ENCODE assay signal across 1 cellular context in genomic region chr19:12881172-12881808, GRCh38.
TF ChIP-seq lines count a peak whose summit lies in the region.

A gene with protein sequence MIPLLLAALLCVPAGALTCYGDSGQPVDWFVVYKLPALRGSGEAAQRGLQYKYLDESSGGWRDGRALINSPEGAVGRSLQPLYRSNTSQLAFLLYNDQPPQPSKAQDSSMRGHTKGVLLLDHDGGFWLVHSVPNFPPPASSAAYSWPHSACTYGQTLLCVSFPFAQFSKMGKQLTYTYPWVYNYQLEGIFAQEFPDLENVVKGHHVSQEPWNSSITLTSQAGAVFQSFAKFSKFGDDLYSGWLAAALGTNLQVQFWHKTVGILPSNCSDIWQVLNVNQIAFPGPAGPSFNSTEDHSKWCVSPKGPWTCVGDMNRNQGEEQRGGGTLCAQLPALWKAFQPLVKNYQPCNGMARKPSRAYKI (minus strand): TSS chr19:12881449. CDS start chr19:12881375, 74 bp downstream.

TF ChIP-seq in K562, 482 proteins besides CTCF, POLR2A, EP300 and RAD21 (continued from another document and continues in another):
- TF ChIP-seq ZNF318 (IDR thresholded peaks at IDR 0.05; ENCODE audit: borderline replicate concordance in 1 of 2, low read depth in 1 of 2) (no peak), ZNF165 (CRISPR knock-in tag; IDR thresholded peaks at IDR 0.05; ENCODE audit: borderline replicate concordance) (no peak), GATAD2B (IDR thresholded peaks at IDR 0.05; ENCODE audit: borderline replicate concordance) (no peak), CEBPG (CRISPR knock-in tag; IDR thresholded peaks at IDR 0.05) (peak; percentile 81), CEBPG (tag; conservative IDR thresholded peaks at IDR 0.05 in 1 of 2, IDR thresholded peaks at IDR 0.05 in 1 of 2) (peak in 1 of 2 experiments; percentile 75; a peak in 2 of 4 replicates), PCBP2 (IDR thresholded peaks at IDR 0.05; ENCODE audit: low read depth, low read length, poor library complexity, severe bottlenecking) (no peak), BRCA1 (IDR thresholded peaks at IDR 0.05) (no peak), BRCA1 (CRISPR knock-in tag; IDR thresholded peaks at IDR 0.05) (no peak), ZNF766 (CRISPR knock-in tag; conservative IDR thresholded peaks at IDR 0.05) (no peak; the same call in 1 of the 2 replicates), NONO (IDR thresholded peaks at IDR 0.05; ENCODE audit: low read depth in 2 of 2, low read length in 1 of 2) (no peak), ZNF586 (CRISPR knock-in tag; conservative IDR thresholded peaks at IDR 0.05) (no peak), IRF2 (CRISPR knock-in tag; IDR thresholded peaks at IDR 0.05) (no peak), RFX1 (IDR thresholded peaks at IDR 0.05) (no peak), MCM3 (IDR thresholded peaks at IDR 0.05) (no peak), SAP30 (IDR thresholded peaks at IDR 0.05; ENCODE audit: borderline replicate concordance, insufficient read depth, low read depth, low read length, poor library complexity, severe bottlenecking) (no peak), NR2F6 (CRISPR knock-in tag; IDR thresholded peaks at IDR 0.05) (no peak), ZNF639 (CRISPR knock-in tag; conservative IDR thresholded peaks at IDR 0.05 in 1 of 2, IDR thresholded peaks at IDR 0.05 in 1 of 2) (peak in 1 of 2 experiments; percentile 72; a peak in 2 of 4 replicates), NCOA4 (IDR thresholded peaks at IDR 0.05; ENCODE audit: partially characterized antibody) (no peak), ZNF280B (CRISPR knock-in tag; IDR thresholded peaks at IDR 0.05) (no peak), ZNF224 (CRISPR knock-in tag; IDR thresholded peaks at IDR 0.05) (no peak), ZBTB17 (CRISPR knock-in tag; IDR thresholded peaks at IDR 0.05) (0 out of 2 replicates have a peak, but pooled peaks have one; percentile 49), NFIC (IDR thresholded peaks at IDR 0.05) (no peak; the same call in none of the 2 replicates), ESRRB (CRISPR knock-in tag; IDR thresholded peaks at IDR 0.05; ENCODE audit: borderline replicate concordance) (no peak), TARDBP (IDR thresholded peaks at IDR 0.05) (0 out of 2 replicates have a peak, but pooled peaks have one; percentile 29), NUFIP1 (IDR thresholded peaks at IDR 0.05; ENCODE audit: partially characterized antibody) (no peak), DMBX1 (CRISPR knock-in tag; IDR thresholded peaks at IDR 0.05; ENCODE audit: borderline replicate concordance) (no peak), ZNF444 (CRISPR knock-in tag; IDR thresholded peaks at IDR 0.05) (no peak), HINFP (tag; conservative IDR thresholded peaks at IDR 0.05; ENCODE audit: low read depth) (no peak), RFX7 (CRISPR knock-in tag; IDR thresholded peaks at IDR 0.05) (no peak), NRF1 (conservative IDR thresholded peaks at IDR 0.05 in 1 of 2, IDR thresholded peaks at IDR 0.05 in 1 of 2) (peak; percentile 84 to 86), ZNF561 (CRISPR knock-in tag; conservative IDR thresholded peaks at IDR 0.05) (no peak), CBX3 (IDR thresholded peaks at IDR 0.05; ENCODE audit: borderline replicate concordance in 1 of 2, low read length in 2 of 2) (no peak), CHCHD3 (CRISPR knock-in tag; IDR thresholded peaks at IDR 0.05) (no peak), HDAC8 (tag; IDR thresholded peaks at IDR 0.05) (no peak), SNRNP70 (optimal IDR thresholded peaks at IDR 0.05; ENCODE audit: low read depth, low read length) (no peak), MED1 (CRISPR knock-in tag; IDR thresholded peaks at IDR 0.05; ENCODE audit: borderline replicate concordance) (no peak), ZNF12 (CRISPR knock-in tag; IDR thresholded peaks at IDR 0.05) (no peak), SMARCA4 (IDR thresholded peaks at IDR 0.05) (no peak)
- TF ChIP-seq, protein P1, sequence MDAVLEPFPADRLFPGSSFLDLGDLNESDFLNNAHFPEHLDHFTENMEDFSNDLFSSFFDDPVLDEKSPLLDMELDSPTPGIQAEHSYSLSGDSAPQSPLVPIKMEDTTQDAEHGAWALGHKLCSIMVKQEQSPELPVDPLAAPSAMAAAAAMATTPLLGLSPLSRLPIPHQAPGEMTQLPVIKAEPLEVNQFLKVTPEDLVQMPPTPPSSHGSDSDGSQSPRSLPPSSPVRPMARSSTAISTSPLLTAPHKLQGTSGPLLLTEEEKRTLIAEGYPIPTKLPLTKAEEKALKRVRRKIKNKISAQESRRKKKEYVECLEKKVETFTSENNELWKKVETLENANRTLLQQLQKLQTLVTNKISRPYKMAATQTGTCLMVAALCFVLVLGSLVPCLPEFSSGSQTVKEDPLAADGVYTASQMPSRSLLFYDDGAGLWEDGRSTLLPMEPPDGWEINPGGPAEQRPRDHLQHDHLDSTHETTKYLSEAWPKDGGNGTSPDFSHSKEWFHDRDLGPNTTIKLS (IDR thresholded peaks at IDR 0.05; ENCODE audit: borderline replicate concordance, low read depth) = 0 out of 2 replicates have a peak, but pooled peaks have one; percentile 40
- TF ChIP-seq, protein P2, sequence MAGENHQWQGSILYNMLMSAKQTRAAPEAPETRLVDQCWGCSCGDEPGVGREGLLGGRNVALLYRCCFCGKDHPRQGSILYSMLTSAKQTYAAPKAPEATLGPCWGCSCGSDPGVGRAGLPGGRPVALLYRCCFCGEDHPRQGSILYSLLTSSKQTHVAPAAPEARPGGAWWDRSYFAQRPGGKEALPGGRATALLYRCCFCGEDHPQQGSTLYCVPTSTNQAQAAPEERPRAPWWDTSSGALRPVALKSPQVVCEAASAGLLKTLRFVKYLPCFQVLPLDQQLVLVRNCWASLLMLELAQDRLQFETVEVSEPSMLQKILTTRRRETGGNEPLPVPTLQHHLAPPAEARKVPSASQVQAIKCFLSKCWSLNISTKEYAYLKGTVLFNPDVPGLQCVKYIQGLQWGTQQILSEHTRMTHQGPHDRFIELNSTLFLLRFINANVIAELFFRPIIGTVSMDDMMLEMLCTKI (IDR thresholded peaks at IDR 0.05; ENCODE audit: partially characterized antibody) = no peak
- TF ChIP-seq, protein P3, sequence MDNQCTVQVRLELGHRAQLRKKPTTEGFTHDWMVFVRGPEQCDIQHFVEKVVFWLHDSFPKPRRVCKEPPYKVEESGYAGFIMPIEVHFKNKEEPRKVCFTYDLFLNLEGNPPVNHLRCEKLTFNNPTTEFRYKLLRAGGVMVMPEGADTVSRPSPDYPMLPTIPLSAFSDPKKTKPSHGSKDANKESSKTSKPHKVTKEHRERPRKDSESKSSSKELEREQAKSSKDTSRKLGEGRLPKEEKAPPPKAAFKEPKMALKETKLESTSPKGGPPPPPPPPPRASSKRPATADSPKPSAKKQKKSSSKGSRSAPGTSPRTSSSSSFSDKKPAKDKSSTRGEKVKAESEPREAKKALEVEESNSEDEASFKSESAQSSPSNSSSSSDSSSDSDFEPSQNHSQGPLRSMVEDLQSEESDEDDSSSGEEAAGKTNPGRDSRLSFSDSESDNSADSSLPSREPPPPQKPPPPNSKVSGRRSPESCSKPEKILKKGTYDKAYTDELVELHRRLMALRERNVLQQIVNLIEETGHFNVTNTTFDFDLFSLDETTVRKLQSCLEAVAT (IDR thresholded peaks at IDR 0.05) = no peak
- TF ChIP-seq, protein P4, sequence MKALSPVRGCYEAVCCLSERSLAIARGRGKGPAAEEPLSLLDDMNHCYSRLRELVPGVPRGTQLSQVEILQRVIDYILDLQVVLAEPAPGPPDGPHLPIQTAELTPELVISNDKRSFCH (CRISPR knock-in tag; IDR thresholded peaks at IDR 0.05) = no peak
- TF ChIP-seq, protein P4 (tag; IDR thresholded peaks at IDR 0.05) = no peak
- TF ChIP-seq, protein P5, sequence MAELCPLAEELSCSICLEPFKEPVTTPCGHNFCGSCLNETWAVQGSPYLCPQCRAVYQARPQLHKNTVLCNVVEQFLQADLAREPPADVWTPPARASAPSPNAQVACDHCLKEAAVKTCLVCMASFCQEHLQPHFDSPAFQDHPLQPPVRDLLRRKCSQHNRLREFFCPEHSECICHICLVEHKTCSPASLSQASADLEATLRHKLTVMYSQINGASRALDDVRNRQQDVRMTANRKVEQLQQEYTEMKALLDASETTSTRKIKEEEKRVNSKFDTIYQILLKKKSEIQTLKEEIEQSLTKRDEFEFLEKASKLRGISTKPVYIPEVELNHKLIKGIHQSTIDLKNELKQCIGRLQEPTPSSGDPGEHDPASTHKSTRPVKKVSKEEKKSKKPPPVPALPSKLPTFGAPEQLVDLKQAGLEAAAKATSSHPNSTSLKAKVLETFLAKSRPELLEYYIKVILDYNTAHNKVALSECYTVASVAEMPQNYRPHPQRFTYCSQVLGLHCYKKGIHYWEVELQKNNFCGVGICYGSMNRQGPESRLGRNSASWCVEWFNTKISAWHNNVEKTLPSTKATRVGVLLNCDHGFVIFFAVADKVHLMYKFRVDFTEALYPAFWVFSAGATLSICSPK (IDR thresholded peaks at IDR 0.05; ENCODE audit: borderline replicate concordance) = no peak
